32 cellular contexts compared by ENCODE assay signal in the genomic region with DNA sequence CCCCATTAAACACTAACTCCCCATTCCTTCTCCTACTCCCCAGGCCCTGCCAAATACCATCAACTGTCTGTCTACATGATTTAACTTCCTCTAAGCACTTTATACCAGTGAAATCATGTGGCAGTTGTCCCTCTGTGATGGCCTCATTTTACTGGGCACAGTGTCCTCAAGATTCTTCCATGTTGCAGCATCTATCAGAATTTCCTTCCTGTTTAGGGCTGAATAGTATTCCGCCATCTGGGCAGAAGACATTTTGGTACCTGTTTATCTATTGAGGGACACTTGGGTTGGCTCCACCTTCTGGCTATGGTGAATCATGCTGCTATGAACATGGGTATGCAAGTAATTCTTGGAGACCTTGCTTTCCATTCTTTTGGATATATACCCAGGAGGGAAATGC. TPM values are rescaled to one million over a fixed set of nuclear protein-coding genes. Genes with fewer than 3 reads are reported as not detected.
"Had no signal": no experiment of that assay in that cellular context is flagged by ENCODE, and none has a peak within 500 bp of the region (broad histone marks: within the 10 kb centered on the region; RNA-seq: fewer than 3 reads in every experiment).

No MANE protein-coding gene starts in this region.

- H2AFZ ChIP-seq: PC-9 had no signal

- H3K27ac ChIP-seq: ascending aorta, cardiac muscle cell, PC-9, WERI-Rb-1 had no signal

- H3K36me3 Mint-ChIP-seq: activated naive CD4-positive, alpha-beta T cell treated with anti-CD3 and anti-CD28 coated beads, Interleukin-2, amount 50 U/mL, for 24 hours; activated naive CD8-positive, alpha-beta T cell treated with anti-CD3 and anti-CD28 coated beads, Interleukin-2, amount 10 ng/mL, durations not matched to agents 7 days and 5 days had no signal

- H3K9me3 ChIP-seq: ascending aorta had no signal

- H3K27me3 ChIP-seq: ascending aorta, cardiac muscle cell had no signal

- DNase-seq: activated CD4-positive, alpha-beta T cell treated with anti-CD3 and anti-CD28 coated beads for 1 hour; activated CD4-positive, alpha-beta T cell treated with anti-CD3 and anti-CD28 coated beads, Interleukin-2, amount 10 ng/mL, durations not matched to agents 24 days and 14 days; activated CD4-positive, alpha-beta T cell treated with anti-CD3 and anti-CD28 coated beads, Interleukin-2, amount 50 U/mL, for 48 hours; activated CD4-positive, CD25-positive, alpha-beta regulatory T cell; activated CD8-positive, alpha-beta T cell treated with anti-CD3 and anti-CD28 coated beads, Interleukin-2, amount 10 ng/mL, durations not matched to agents 7 days and 5 days; activated gamma-delta T cell; activated naive CD4-positive, alpha-beta T cell treated with Interleukin-2 at 50 U/mL for 16 hours; activated naive CD8-positive, alpha-beta T cell treated with anti-CD3 and anti-CD28 coated beads, Interleukin-2, amount 10 ng/mL, durations not matched to agents 7 days and 5 days; activated T-cell treated with anti-CD3 and anti-CD28 coated beads, Interleukin-2, amount 50 U/mL, for 24 hours; amygdala; NCI-H1048; NCI-H1105 treated with DMSO at 0.1 percent for 48 hours; NCI-H1436; NCI-H1694; NCI-H1930; NCI-H2081 treated with DMSO at 0.1 percent for 48 hours; NCI-H345; NCI-H524 treated with DMSO at 0.1 percent for 48 hours; PC-9; SIG-M5; SW 1271; T-helper 1 cell; T-helper 2 cell; T-helper 9 cell; WERI-Rb-1 had no signal

- ATAC-seq: activated CD8-positive, alpha-beta T cell treated with anti-CD3 and anti-CD28 coated beads, Interleukin-2, amount 10 ng/mL, durations not matched to agents 7 days and 5 days; Right ventricle myocardium inferior had no signal

- H3K36me3 ChIP-seq: ascending aorta, cardiac muscle cell, WERI-Rb-1 had no signal

- H3K9me3 Mint-ChIP-seq: activated CD4-positive, alpha-beta T cell treated with anti-CD3 and anti-CD28 coated beads, Interleukin-2, amount 10 ng/mL, durations not matched to agents 24 days and 14 days; activated naive CD4-positive, alpha-beta T cell treated with anti-CD3 and anti-CD28 coated beads, Interleukin-2, amount 50 U/mL, for 24 hours; activated naive CD8-positive, alpha-beta T cell treated with anti-CD3 and anti-CD28 coated beads, Interleukin-2, amount 10 ng/mL, durations not matched to agents 7 days and 5 days; activated T-cell treated with anti-CD3 and anti-CD28 coated beads, Interleukin-2, amount 50 U/mL, for 24 hours; activated T-helper 2 cell treated with anti-CD3 and anti-CD28 coated beads, Interferon-gamma antibody, Interleukin-2, Interleukin-4, amounts not matched to agents 10 μg/mL and 5 μg/mL and 100 μg/mL, durations not matched to agents 14 hours and 24 hours and 36 hours had no signal

- H3K4me2 ChIP-seq: PC-9 had no signal

- FAIRE-seq: RCC 7860 had no signal

- H3K27ac Mint-ChIP-seq: activated CD4-positive, alpha-beta T cell treated with anti-CD3 and anti-CD28 coated beads, Interleukin-2, amount 10 ng/mL, durations not matched to agents 24 days and 14 days; activated CD8-positive, alpha-beta T cell treated with anti-CD3 and anti-CD28 coated beads, Interleukin-2, amount 10 ng/mL, durations not matched to agents 7 days and 5 days; activated naive CD4-positive, alpha-beta T cell treated with anti-CD3 and anti-CD28 coated beads, Interleukin-2, amount 50 U/mL, for 24 hours; activated naive CD8-positive, alpha-beta T cell treated with anti-CD3 and anti-CD28 coated beads, Interleukin-2, amount 10 ng/mL, durations not matched to agents 7 days and 5 days; activated T-cell treated with anti-CD3 and anti-CD28 coated beads, Interleukin-2, amount 50 U/mL, for 24 hours; activated T-helper 2 cell treated with anti-CD3 and anti-CD28 coated beads, Interferon-gamma antibody, Interleukin-2, Interleukin-4, amounts not matched to agents 10 μg/mL and 5 μg/mL and 100 μg/mL, durations not matched to agents 14 hours and 24 hours and 36 hours had no signal

- H3K4me3 Mint-ChIP-seq: activated CD4-positive, alpha-beta T cell treated with anti-CD3 and anti-CD28 coated beads, Interleukin-2, amount 10 ng/mL, durations not matched to agents 24 days and 14 days; activated CD8-positive, alpha-beta T cell treated with anti-CD3 and anti-CD28 coated beads, Interleukin-2, amount 10 ng/mL, durations not matched to agents 7 days and 5 days; activated naive CD4-positive, alpha-beta T cell treated with anti-CD3 and anti-CD28 coated beads, Interleukin-2, amount 50 U/mL, for 24 hours; activated naive CD8-positive, alpha-beta T cell treated with anti-CD3 and anti-CD28 coated beads, Interleukin-2, amount 10 ng/mL, durations not matched to agents 7 days and 5 days; activated T-cell treated with anti-CD3 and anti-CD28 coated beads, Interleukin-2, amount 50 U/mL, for 24 hours had no signal

- H3K4me3 ChIP-seq: ascending aorta, cardiac muscle cell, PC-9 had no signal

- H3K4me1 ChIP-seq: ascending aorta had no signal

- H3K4me1 Mint-ChIP-seq: activated CD4-positive, alpha-beta T cell treated with anti-CD3 and anti-CD28 coated beads, Interleukin-2, amount 10 ng/mL, durations not matched to agents 24 days and 14 days; activated naive CD4-positive, alpha-beta T cell treated with anti-CD3 and anti-CD28 coated beads, Interleukin-2, amount 50 U/mL, for 24 hours; activated naive CD8-positive, alpha-beta T cell treated with anti-CD3 and anti-CD28 coated beads, Interleukin-2, amount 10 ng/mL, durations not matched to agents 7 days and 5 days had no signal

RNA-seq across cellular contexts. Expression of a gene that starts 59.4 kb away (rescaled TPM):
- total RNA-seq: activated CD4-positive, alpha-beta T cell treated with anti-CD3 and anti-CD28 coated beads, Interleukin-2, amount 10 ng/mL, durations not matched to agents 24 days and 14 days; activated CD8-positive, alpha-beta T cell treated with anti-CD3 and anti-CD28 coated beads, Interleukin-2, amount 10 ng/mL, durations not matched to agents 7 days and 5 days; activated naive CD8-positive, alpha-beta T cell treated with anti-CD3 and anti-CD28 coated beads, Interleukin-2, amount 10 ng/mL, durations not matched to agents 7 days and 5 days; activated T-helper 2 cell treated with anti-CD3 and anti-CD28 coated beads, Interferon-gamma antibody, Interleukin-2, Interleukin-4, amounts not matched to agents 10 μg/mL and 5 μg/mL and 100 μg/mL, durations not matched to agents 14 hours and 24 hours and 36 hours; ascending aorta; M059J; PC-9 had no signal
